1 cellular context compared by ENCODE assay signal in genomic region chr6:41936073-41936837, GRCh38.
TF ChIP-seq lines count a peak whose summit lies in the region.

No MANE protein-coding gene starts in this region.

TF ChIP-seq in K562, 482 proteins besides CTCF, POLR2A, EP300 and RAD21 (continued from another document and continues in another):
- no peak for TF ChIP-seq GTF2B (IDR thresholded peaks at IDR 0.05; ENCODE audit: extremely low read depth, insufficient read length)
- no peak for TF ChIP-seq ZC3H8 (IDR thresholded peaks at IDR 0.05)
- no peak for TF ChIP-seq NFE2L1 (tag; IDR thresholded peaks at IDR 0.05; ENCODE audit: borderline replicate concordance, low read depth)
- no peak for TF ChIP-seq ZNF140 (CRISPR knock-in tag; IDR thresholded peaks at IDR 0.05)
- TF ChIP-seq KAT8 (IDR thresholded peaks at IDR 0.05; ENCODE audit: low read depth) = no peak
- TF ChIP-seq ZKSCAN8 (CRISPR knock-in tag; IDR thresholded peaks at IDR 0.05) = no peak
- no peak for TF ChIP-seq SFPQ (IDR thresholded peaks at IDR 0.05; ENCODE audit: low read depth, low read length)
- TF ChIP-seq BDP1 (IDR thresholded peaks at IDR 0.05; ENCODE audit: insufficient read depth, insufficient read length) = no peak
- TF ChIP-seq RREB1 (CRISPR knock-in tag; IDR thresholded peaks at IDR 0.05) = peak; percentile 53; the same call in 1 of the 2 replicates
- TF ChIP-seq PATZ1 (CRISPR knock-in tag; IDR thresholded peaks at IDR 0.05; ENCODE audit: borderline replicate concordance) = no peak
- TF ChIP-seq ZNF830 (CRISPR knock-in tag; IDR thresholded peaks at IDR 0.05) = 0 out of 2 replicates have a peak, but pooled peaks have one; percentile 42
- TF ChIP-seq THRB (CRISPR knock-in tag; conservative IDR thresholded peaks at IDR 0.05) = 0 out of 2 replicates have a peak, but pooled peaks have one; percentile 6
- TF ChIP-seq PRDM10 (IDR thresholded peaks at IDR 0.05; ENCODE audit: partially characterized antibody) = peak; percentile 87
- no peak for TF ChIP-seq CREB1 (IDR thresholded peaks at IDR 0.05)
- TF ChIP-seq CREB1 (CRISPR knock-in tag; IDR thresholded peaks at IDR 0.05) = no peak
- TF ChIP-seq ZBTB1 (CRISPR knock-in tag; IDR thresholded peaks at IDR 0.05; ENCODE audit: borderline replicate concordance, low read depth) = peak; percentile 75; the same call in 1 of the 2 replicates
- TF ChIP-seq DNMT1 (IDR thresholded peaks at IDR 0.05) = no peak
- no peak for TF ChIP-seq MIER1 (IDR thresholded peaks at IDR 0.05; ENCODE audit: low read depth)
- TF ChIP-seq HNRNPUL1 (IDR thresholded peaks at IDR 0.05; ENCODE audit: low read length) = no peak
- TF ChIP-seq HOMEZ (CRISPR knock-in tag; IDR thresholded peaks at IDR 0.05) = no peak
- 0 out of 2 replicates have a peak, but pooled peaks have one; percentile 41 for TF ChIP-seq MEF2A (IDR thresholded peaks at IDR 0.05; ENCODE audit: control insufficient read depth, low read depth, low read length)
- no peak for TF ChIP-seq RFX7 (CRISPR knock-in tag; IDR thresholded peaks at IDR 0.05)
- no peak for TF ChIP-seq CBX2 (IDR thresholded peaks at IDR 0.05; ENCODE audit: insufficient read depth, low read length, poor library complexity, severe bottlenecking)
- no peak for TF ChIP-seq CREBBP (IDR thresholded peaks at IDR 0.05; ENCODE audit: low read depth, low read length)
- TF ChIP-seq ZKSCAN1 (IDR thresholded peaks at IDR 0.05; ENCODE audit: low read depth, low read length) = peak; percentile 84
- TF ChIP-seq NCOR1 (IDR thresholded peaks at IDR 0.05) = peak; percentile 80
- no peak for TF ChIP-seq C11orf30 (IDR thresholded peaks at IDR 0.05; ENCODE audit: low read depth)
- TF ChIP-seq ARID3B (CRISPR knock-in tag; IDR thresholded peaks at IDR 0.05; ENCODE audit: borderline replicate concordance) = no peak
- TF ChIP-seq SIRT6 (IDR thresholded peaks at IDR 0.05; ENCODE audit: low read depth, low read length) = no peak
- no peak for TF ChIP-seq XRCC3 (IDR thresholded peaks at IDR 0.05)
- TF ChIP-seq PHF21A (IDR thresholded peaks at IDR 0.05; ENCODE audit: borderline replicate concordance, low read depth) = no peak
- TF ChIP-seq RCOR1 (IDR thresholded peaks at IDR 0.05; ENCODE audit: borderline replicate concordance in 1 of 2, low read depth in 2 of 2, low read length in 2 of 2) = peak; percentile 54 to 95
- TF ChIP-seq NR1H2 (CRISPR knock-in tag; IDR thresholded peaks at IDR 0.05) = no peak
- TF ChIP-seq ZNF518B (CRISPR knock-in tag; IDR thresholded peaks at IDR 0.05) = no peak
- TF ChIP-seq SRSF1 (IDR thresholded peaks at IDR 0.05; ENCODE audit: low read depth, low read length) = no peak
- no peak for TF ChIP-seq IFI16 (CRISPR knock-in tag; IDR thresholded peaks at IDR 0.05)
- no peak for TF ChIP-seq ZNF134 (CRISPR knock-in tag; conservative IDR thresholded peaks at IDR 0.05)
